ENCODE assay signal across 21 cellular contexts in the genomic region with DNA sequence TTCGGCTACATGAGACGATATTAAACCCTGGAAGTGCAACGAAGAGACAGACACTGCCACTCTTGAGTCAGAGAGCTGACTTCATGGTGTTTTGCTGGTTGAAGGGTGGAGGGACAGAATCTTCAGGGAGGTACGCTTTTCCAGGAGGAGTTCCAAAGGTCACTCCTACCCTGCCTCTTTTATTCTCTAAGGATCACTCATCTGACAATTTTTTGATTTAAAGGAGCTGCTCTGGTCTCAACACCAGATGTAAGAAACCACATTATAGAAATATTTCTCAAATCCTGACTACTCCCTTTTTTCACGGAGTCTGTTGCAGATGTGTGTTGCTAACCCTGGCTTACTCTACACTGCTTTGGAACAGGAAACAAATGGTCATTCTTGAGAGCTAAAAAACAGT.
A peak's percentile ranks its signal among the peaks of the same experiment; 100 is the strongest.
DNase-seq lines count a peak whose midpoint lies in the region; ATAC-seq and TF ChIP-seq lines count a peak whose summit lies in the region.
"Had no signal": no experiment of that assay in that cellular context is flagged by ENCODE, and none has a peak within 500 bp of the region (broad histone marks: within the 10 kb centered on the region; RNA-seq: fewer than 3 reads in every experiment).

No MANE protein-coding gene starts in this region.

- H3K27me3 Mint-ChIP-seq in T-helper 17 cell: no peaks in the 10 kb centered on the region
- H3K27me3 Mint-ChIP-seq: IgD-negative memory B cell, memory B cell had no signal

- H3K4me3 ChIP-seq in astrocyte of the spinal cord (ENCODE audit: low read depth, low read length): no peak overlapping the region
- H3K4me3 ChIP-seq in heart left ventricle: no peak overlapping the region
- H3K4me3 ChIP-seq: adrenal gland, GM12878, hepatocyte, prostate gland, thoracic aorta had no signal

- no peaks in the 10 kb centered on the region for H3K27me3 ChIP-seq in heart left ventricle
- H3K27me3 ChIP-seq: adrenal gland, BE2C, hepatocyte had no signal

- H3K4me3 Mint-ChIP-seq in T-helper 17 cell: no peak overlapping the region
- H3K4me3 Mint-ChIP-seq: IgD-negative memory B cell, memory B cell had no signal

- ATAC-seq in heart left ventricle: peak in 3 of 4 donors; percentile 22 to 36 (median 35)
- ATAC-seq in omental fat pad (ENCODE audit: low FRiP score): peak; percentile 55
- no peak for ATAC-seq in HG02973 (IDR thresholded peaks at IDR 0.05; ENCODE audit: unreplicated experiment)
- ATAC-seq in T-helper 17 cell: no peak
- ATAC-seq: GM12878 had no signal

- no peak overlapping the region for H3K27ac Mint-ChIP-seq in T-helper 17 cell
- H3K27ac Mint-ChIP-seq: IgD-negative memory B cell, memory B cell had no signal

- TF ChIP-seq CTCF in astrocyte of the spinal cord (IDR thresholded peaks at IDR 0.05; ENCODE audit: low read depth, low read length): no peak
- no peak for TF ChIP-seq CTCF in heart left ventricle (IDR thresholded peaks at IDR 0.05)
- TF ChIP-seq CTCF in omental fat pad (IDR thresholded peaks at IDR 0.05): no peak

- no peaks in the 10 kb centered on the region for H3K36me3 Mint-ChIP-seq in T-helper 17 cell (ENCODE audit: low read depth)
- H3K36me3 Mint-ChIP-seq: IgD-negative memory B cell, memory B cell had no signal

- no peak for TF ChIP-seq POLR2A in heart left ventricle (IDR thresholded peaks at IDR 0.05)

- peaks cover 0 to 34% (median 13%) of the 10 kb centered on the region in 12 donors for H3K4me1 ChIP-seq in heart left ventricle
- H3K4me1 ChIP-seq: adrenal gland, prostate gland had no signal

- 68 to 78% (median 73%) methylated on average over 5 of the region's 5 CpGs for WGBS in heart left ventricle, 4 donors

- no peaks in the 10 kb centered on the region for H3K4me1 Mint-ChIP-seq in T-helper 17 cell
- H3K4me1 Mint-ChIP-seq: IgD-negative memory B cell, memory B cell had no signal

- no peaks in the 10 kb centered on the region for H3K9me3 ChIP-seq in heart left ventricle
- H3K9me3 ChIP-seq in T-helper 17 cell (ENCODE audit: control insufficient read depth, low read length, poor library complexity, severe bottlenecking): no peaks in the 10 kb centered on the region
- H3K9me3 ChIP-seq: adrenal gland, BE2C, prostate gland, thoracic aorta had no signal

- peaks cover 0 to 21% (median 0%) of the 10 kb centered on the region in 9 donors for H3K36me3 ChIP-seq in heart left ventricle
- H3K36me3 ChIP-seq: adrenal gland, BE2C had no signal

- intact Hi-C loops in heart left ventricle (cut with DNase I): no loop called here

- DNase-seq in astrocyte of the spinal cord (ENCODE audit: low read depth, low spot score) (peak; percentile 67), heart left ventricle (no peak), omental fat pad (ENCODE audit: low spot score) (no peak), EL (no peak), dermis blood vessel endothelial cell (no peak), T-helper 17 cell (no peak)
- DNase-seq: activated CD4-positive, alpha-beta T cell treated with anti-CD3 and anti-CD28 coated beads, Interleukin-2, amount 50 U/mL, for 1 hour; activated CD8-positive, alpha-beta memory T cell treated with anti-CD3 and anti-CD28 coated beads, Interleukin-2, amount 50 U/mL, for 48 hours; activated effector memory CD4-positive, alpha-beta T cell treated with anti-CD3 and anti-CD28 coated beads, Interleukin-2, amount 50 U/mL, for 16 hours; adrenal gland; BE2C; NCI-H1417 treated with DMSO at 0.1 percent for 48 hours; NCI-H524; RPMI8226 had no signal

- in situ Hi-C loops in astrocyte of the spinal cord (cut with HindIII; ENCODE audit: low sequenced_read_pairs): no loop called here

- peak overlapping the region in 7 of 12 donors; percentile 15 to 69 (median 49) for H3K27ac ChIP-seq in heart left ventricle
- H3K27ac ChIP-seq: adrenal gland, hepatocyte, prostate gland had no signal

Comparison
In these comparisons a context has a peak if more than half of its experiments do, and no peak if none do; other contexts are left out.
1. ATAC-seq: peak in heart left ventricle (3 of 4) and omental fat pad (single experiment); none in HG02973 (single experiment) and T-helper 17 cell (single experiment).